Comparison of ENCODE assay signal across 17 cellular contexts in genomic region chr1:64963466-64963865, GRCh38. TPM values are rescaled to one million over a fixed set of nuclear protein-coding genes. Genes with fewer than 3 reads are reported as not detected.
DNase-seq lines count a peak whose midpoint lies in the region; TF ChIP-seq lines count a peak whose summit lies in the region.
"Had no signal": no experiment of that assay in that cellular context is flagged by ENCODE, and none has a peak within 500 bp of the region (broad histone marks: within the 10 kb centered on the region; RNA-seq: fewer than 3 reads in every experiment).

No MANE protein-coding gene starts in this region.

- no CpG with 5 or more reads among the region's 5 CpGs for WGBS in trophoblast cell (ENCODE audit: extremely low coverage, insufficient coverage, insufficient read length)
- 96 to 98% methylated on average over 5 of the region's 5 CpGs for WGBS in tibial nerve, 2 donors

- H3K9me3 Mint-ChIP-seq in activated CD4-positive, alpha-beta T cell treated with anti-CD3 and anti-CD28 coated beads, Interleukin-2, amount 10 ng/mL, durations not matched to agents 7 days and 5 days, result no peaks in the 10 kb centered on the region
- H3K9me3 Mint-ChIP-seq in activated naive CD8-positive, alpha-beta T cell treated with anti-CD3 and anti-CD28 coated beads for 36 hours, result no peaks in the 10 kb centered on the region

- H3K4me1 ChIP-seq in Karpas-422 (ENCODE audit: low read length) (peaks cover 41% of the 10 kb centered on the region), trophoblast cell (ENCODE audit: control insufficient read depth in 1 of 2, insufficient read depth in 2 of 2, low read length in 2 of 2) (peaks cover 8 to 10% of the 10 kb centered on the region in 2 experiments), tibial nerve (peaks cover 0 to 43% (median 16%) of the 10 kb centered on the region in 4 donors)

- peaks cover 11% of the 10 kb centered on the region for H3K79me1 ChIP-seq in trophoblast cell (ENCODE audit: low read length)

- peak overlapping the region; percentile 32; the same call in 1 of the 2 replicates for H3K4me3 ChIP-seq in Karpas-422 (ENCODE audit: low read length)
- no peak overlapping the region for H3K4me3 ChIP-seq in trophoblast cell (ENCODE audit: low read depth, low read length)
- H3K4me3 ChIP-seq in tibial nerve, result no peak overlapping the region
- H3K4me3 ChIP-seq: K562, lung, uterus had no signal

- H3K18ac ChIP-seq in trophoblast cell (ENCODE audit: low read length), result no peak overlapping the region

- no peak overlapping the region for H4K8ac ChIP-seq in trophoblast cell (ENCODE audit: low read depth, low read length)

- H3K14ac ChIP-seq in trophoblast cell (ENCODE audit: low read length), result no peak overlapping the region

- POLR2A ChIA-PET in activated CD4-positive, alpha-beta T cell treated with anti-CD3 and anti-CD28 coated beads, Interleukin-2, amount 10 ng/mL, durations not matched to agents 7 days and 5 days (lab: Charles Lee), result no interaction called here

- TF ChIP-seq POLR2A in tibial nerve (IDR thresholded peaks at IDR 0.05), result no peak

- H3K4me2 ChIP-seq in Karpas-422 (ENCODE audit: low read depth, low read length, poor library complexity, severe bottlenecking), result peak overlapping the region; percentile 54
- no peak overlapping the region for H3K4me2 ChIP-seq in trophoblast cell (ENCODE audit: low read length)

- H3K27me3 ChIP-seq in Karpas-422 (ENCODE audit: low read length), result no peaks in the 10 kb centered on the region
- H3K27me3 ChIP-seq in trophoblast cell (ENCODE audit: insufficient read depth, low read length), result no peaks in the 10 kb centered on the region
- H3K27me3 ChIP-seq in tibial nerve, result no peaks in the 10 kb centered on the region
- H3K27me3 ChIP-seq: uterus had no signal

- H2AFZ ChIP-seq in Karpas-422 (ENCODE audit: low read length) (no peak overlapping the region), trophoblast cell (ENCODE audit: insufficient read depth, low read length, poor library complexity) (no peak overlapping the region)

- no peak overlapping the region for H2BK5ac ChIP-seq in trophoblast cell (ENCODE audit: low read depth, low read length, poor library complexity)

- no peak overlapping the region for H2BK12ac ChIP-seq in trophoblast cell (ENCODE audit: low read length)

- no peak for TF ChIP-seq EP300 in tibial nerve (IDR thresholded peaks at IDR 0.05)

- H4K91ac ChIP-seq in trophoblast cell (ENCODE audit: low read depth, low read length), result no peak overlapping the region

- H3K79me2 ChIP-seq in Karpas-422 (ENCODE audit: low read length), result no peaks in the 10 kb centered on the region
- H3K79me2 ChIP-seq in trophoblast cell (ENCODE audit: control insufficient read depth, insufficient read depth, low read length, poor library complexity), result peaks cover 6% of the 10 kb centered on the region

- peak overlapping the region; percentile 93 for H3K4me3 Mint-ChIP-seq in activated CD4-positive, alpha-beta T cell treated with anti-CD3 and anti-CD28 coated beads, Interleukin-2, amount 10 ng/mL, durations not matched to agents 7 days and 5 days
- peak overlapping the region; percentile 88 for H3K4me3 Mint-ChIP-seq in activated naive CD8-positive, alpha-beta T cell treated with anti-CD3 and anti-CD28 coated beads for 36 hours

- H4K20me1 ChIP-seq in Karpas-422 (ENCODE audit: insufficient read depth, low read depth, low read length), result peaks cover 45% of the 10 kb centered on the region

- no peak overlapping the region for H2BK120ac ChIP-seq in trophoblast cell (ENCODE audit: insufficient read depth, low read length, poor library complexity)

- DNase-seq in activated CD4-positive, alpha-beta T cell treated with anti-CD3 and anti-CD28 coated beads, Interleukin-2, amount 10 ng/mL, durations not matched to agents 7 days and 5 days, result no peak
- DNase-seq in activated CD4-positive, alpha-beta T cell treated with anti-CD3 and anti-CD28 coated beads for 1 hour, result no peak
- DNase-seq in Karpas-422, result peak; percentile 65
- DNase-seq in activated naive CD8-positive, alpha-beta T cell treated with anti-CD3 and anti-CD28 coated beads for 36 hours, result no peak
- DNase-seq in trophoblast cell, result no peak
- no peak for DNase-seq in hypothalamus (lab: John Stamatoyannopoulos, UW)
- no peak for DNase-seq in NCI-H2196 (lab: John Stamatoyannopoulos, UW; ENCODE audit: unreplicated experiment)
- DNase-seq in tibial nerve (ENCODE audit: low spot score in 2 of 2), result no peak
- DNase-seq: caudate nucleus; foreskin melanocyte; NCI-H146; NCI-H446 treated with DMSO at 0.1 percent for 48 hours; SK-N-SH; stimulated activated CD4-positive, alpha-beta T cell treated with anti-CD3 and anti-CD28 coated beads, Interleukin-4, amount 100 ng/mL, for 24 hours; uterus had no signal

- H3K36me3 ChIP-seq in Karpas-422 (ENCODE audit: insufficient read depth, low read length) (no peaks in the 10 kb centered on the region), trophoblast cell (ENCODE audit: control insufficient read depth in 1 of 2, insufficient read depth in 2 of 2, low read length in 2 of 2) (no peaks in the 10 kb centered on the region), tibial nerve (no peaks in the 10 kb centered on the region)
- H3K36me3 ChIP-seq: uterus had no signal

- H3K27me3 Mint-ChIP-seq in activated CD4-positive, alpha-beta T cell treated with anti-CD3 and anti-CD28 coated beads, Interleukin-2, amount 10 ng/mL, durations not matched to agents 7 days and 5 days, result peaks cover 2% of the 10 kb centered on the region
- H3K27me3 Mint-ChIP-seq in activated naive CD8-positive, alpha-beta T cell treated with anti-CD3 and anti-CD28 coated beads for 36 hours, result no peaks in the 10 kb centered on the region

- TF ChIP-seq CTCF in tibial nerve (IDR thresholded peaks at IDR 0.05), result no peak

- H3K9ac ChIP-seq in Karpas-422 (ENCODE audit: low read length) (no peak overlapping the region), trophoblast cell (ENCODE audit: low read length) (no peak overlapping the region)
- H3K9ac ChIP-seq: SK-N-SH had no signal

- peaks cover 29% of the 10 kb centered on the region for H3K36me3 Mint-ChIP-seq in activated CD4-positive, alpha-beta T cell treated with anti-CD3 and anti-CD28 coated beads, Interleukin-2, amount 10 ng/mL, durations not matched to agents 7 days and 5 days (ENCODE audit: low read depth)
- H3K36me3 Mint-ChIP-seq in activated naive CD8-positive, alpha-beta T cell treated with anti-CD3 and anti-CD28 coated beads for 36 hours, result peaks cover 16% of the 10 kb centered on the region

- CTCF ChIA-PET in activated CD4-positive, alpha-beta T cell treated with anti-CD3 and anti-CD28 coated beads, Interleukin-2, amount 10 ng/mL, durations not matched to agents 7 days and 5 days (lab: Charles Lee), result interaction anchor here (1.5 kb wide), 1 partner anchor 136 kb away, joined by 3 read pairs; no protein-coding TSS in a partner anchor

- peak overlapping the region; percentile 70 for H3K27ac Mint-ChIP-seq in activated CD4-positive, alpha-beta T cell treated with anti-CD3 and anti-CD28 coated beads, Interleukin-2, amount 10 ng/mL, durations not matched to agents 7 days and 5 days
- peak overlapping the region; percentile 72 for H3K27ac Mint-ChIP-seq in activated naive CD8-positive, alpha-beta T cell treated with anti-CD3 and anti-CD28 coated beads for 36 hours

- no peaks in the 10 kb centered on the region for H3K9me3 ChIP-seq in Karpas-422 (ENCODE audit: low read length)
- H3K9me3 ChIP-seq in trophoblast cell (ENCODE audit: insufficient read depth, low read depth, low read length), result no peaks in the 10 kb centered on the region
- no peaks in the 10 kb centered on the region for H3K9me3 ChIP-seq in tibial nerve
- H3K9me3 ChIP-seq: SK-N-SH, uterus had no signal

- H3K27ac ChIP-seq in Karpas-422 (ENCODE audit: low read length), result no peak overlapping the region
- no peak overlapping the region for H3K27ac ChIP-seq in trophoblast cell (ENCODE audit: low read depth, low read length)
- no peak overlapping the region for H3K27ac ChIP-seq in tibial nerve
- H3K27ac ChIP-seq: uterus had no signal

- no peak overlapping the region for H4K12ac ChIP-seq in trophoblast cell (ENCODE audit: low read depth, low read length)

- no peak overlapping the region for H2AK5ac ChIP-seq in trophoblast cell (ENCODE audit: low read length)

- peaks cover 80% of the 10 kb centered on the region for H3K4me1 Mint-ChIP-seq in activated CD4-positive, alpha-beta T cell treated with anti-CD3 and anti-CD28 coated beads, Interleukin-2, amount 10 ng/mL, durations not matched to agents 7 days and 5 days
- H3K4me1 Mint-ChIP-seq in activated naive CD8-positive, alpha-beta T cell treated with anti-CD3 and anti-CD28 coated beads for 36 hours, result peaks cover 74% of the 10 kb centered on the region

- no peak overlapping the region for H3K23ac ChIP-seq in trophoblast cell (ENCODE audit: low read length)

- no peaks in the 10 kb centered on the region for H3K9me2 ChIP-seq in Karpas-422 (replicated peaks; ENCODE audit: insufficient read depth, low read length)
- H3K9me2 ChIP-seq: SK-N-SH had no signal

- peak overlapping the region; percentile 40 for H3K4ac ChIP-seq in trophoblast cell (ENCODE audit: low read depth, low read length)

RNA-seq across cellular contexts. Expression of gene JAK1, which starts 2.9 kb away (rescaled TPM):
- total RNA-seq in activated CD4-positive, alpha-beta T cell treated with anti-CD3 and anti-CD28 coated beads, Interleukin-2, amount 10 ng/mL, durations not matched to agents 7 days and 5 days, result 100 to 1,000 TPM; 198 to 212 TPM
- 19.6 and 33.7 TPM in 2 replicates for total RNA-seq in Karpas-422 (2014; rRNA removed; shearing (Covaris generic); ENCODE audit: low replicate concordance)
- 10 to 100 TPM; 85.6 to 88.0 TPM for total RNA-seq in activated naive CD8-positive, alpha-beta T cell treated with anti-CD3 and anti-CD28 coated beads for 36 hours
- 35.4 and 36.0 TPM in 2 replicates for polyA plus RNA-seq in trophoblast cell (2013)
- 100 to 1,000 TPM; 114 to 222 (median 138) TPM for total RNA-seq in tibial nerve
